15 cellular contexts compared by ENCODE assay signal in the genomic region with DNA sequence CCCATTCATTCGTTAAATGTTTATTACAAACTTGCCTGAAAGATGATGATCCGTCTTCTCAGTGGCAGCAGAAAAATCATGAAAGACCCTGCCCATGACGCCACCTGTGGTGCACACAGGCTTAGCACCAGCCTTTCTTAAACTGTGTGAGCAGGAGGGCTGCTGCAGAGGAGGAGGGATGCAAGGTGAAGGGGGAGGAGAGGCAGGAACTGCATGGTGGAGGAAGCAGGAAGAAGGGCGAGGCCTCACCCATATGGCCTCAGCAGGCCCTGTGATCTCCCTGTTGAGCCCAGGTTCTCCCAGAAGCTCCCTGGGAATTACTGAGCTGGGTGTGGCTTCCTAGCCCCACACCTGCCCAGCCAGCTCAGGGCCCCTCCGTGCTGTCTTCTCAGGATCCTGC. TPM values are rescaled to one million over a fixed set of nuclear protein-coding genes. Genes with fewer than 3 reads are reported as not detected.
DNase-seq lines count a peak whose midpoint lies in the region; FAIRE-seq and TF ChIP-seq lines count a peak whose summit lies in the region.
"Had no signal": no experiment of that assay in that cellular context is flagged by ENCODE, and none has a peak within 500 bp of the region (broad histone marks: within the 10 kb centered on the region; RNA-seq: fewer than 3 reads in every experiment).

No MANE protein-coding gene starts in this region.

- no peak overlapping the region for H3K4me3 ChIP-seq in bronchial epithelial cell (ENCODE audit: low read depth, low read length)
- no peak overlapping the region for H3K4me3 ChIP-seq in stomach
- H3K4me3 ChIP-seq: ascending aorta, heart right ventricle, suprapubic skin had no signal

- WGBS in stomach, 5 donors: 54 to 79% (median 69%) methylated on average over 4 to 5 of the region's 5 CpGs

- H3K27ac ChIP-seq in stomach: no peak overlapping the region
- H3K27ac ChIP-seq: ascending aorta, heart right ventricle, suprapubic skin had no signal

- FAIRE-seq in bronchial epithelial cell (lab: Jason Lieb, UNC) (no peak), GM12892 (lab: Jason Lieb, UNC) (no peak)
- FAIRE-seq: GM19239 had no signal

- peaks cover 15 to 30% (median 28%) of the 10 kb centered on the region in 4 donors for H3K4me1 ChIP-seq in stomach

- TF ChIP-seq EP300 in stomach (IDR thresholded peaks at IDR 0.05): no peak

- H3K9me3 ChIP-seq in stomach: no peaks in the 10 kb centered on the region
- H3K9me3 ChIP-seq: ascending aorta, heart right ventricle, suprapubic skin had no signal

- TF ChIP-seq CTCF in bronchial epithelial cell (IDR thresholded peaks at IDR 0.05; ENCODE audit: insufficient read depth, low read length, severe bottlenecking): peak; percentile 1
- no peak for TF ChIP-seq CTCF in stomach (IDR thresholded peaks at IDR 0.05)

- H3K27me3 ChIP-seq in bronchial epithelial cell (ENCODE audit: control insufficient read depth, insufficient read depth, low read length): no peaks in the 10 kb centered on the region
- H3K27me3 ChIP-seq in stomach: peaks cover 0 to 7% (median 0%) of the 10 kb centered on the region in 3 donors
- H3K27me3 ChIP-seq: ascending aorta, suprapubic skin had no signal

- no peak for TF ChIP-seq POLR2A in stomach (IDR thresholded peaks at IDR 0.05)
- TF ChIP-seq POLR2A in GM12892 (IDR thresholded peaks at IDR 0.05; ENCODE audit: low read depth, low read length): no peak

- peak; percentile 20 for DNase-seq in activated CD4-positive, alpha-beta T cell treated with anti-CD3 and anti-CD28 coated beads for 48 hours
- DNase-seq in activated CD4-positive, alpha-beta T cell treated with anti-CD3 and anti-CD28 coated beads for 4 hours: no peak
- DNase-seq in NAMALWA (ENCODE audit: low spot score) (peak; percentile 58), bronchial epithelial cell (ENCODE audit: low read depth) (peak; percentile 58), stomach (peak; percentile 34), GM12892 (ENCODE audit: insufficient read length) (no peak), OCI-M2 (lab: John Stamatoyannopoulos, UW; ENCODE audit: unreplicated experiment) (no peak), H4 (ENCODE audit: low spot score) (no peak)
- DNase-seq: effector CD8-positive, alpha-beta T cell; heart right ventricle had no signal

- intact Hi-C loops in stomach (cut with DNase I; ENCODE audit: low total_unique reads): no loop called here

- H3K36me3 ChIP-seq in bronchial epithelial cell (ENCODE audit: control insufficient read depth, insufficient read depth, low read length) (no peaks in the 10 kb centered on the region), stomach (no peaks in the 10 kb centered on the region)
- H3K36me3 ChIP-seq: ascending aorta, heart right ventricle, suprapubic skin had no signal

RNA-seq across cellular contexts. Expression of a gene that starts 25.0 kb away (rescaled TPM):
- total RNA-seq in bronchial epithelial cell (not detected in 2 replicates), stomach (under 1 TPM in 2 of 5 donors, not detected in 3; 0.14 to 0.45 TPM)
- polyA plus RNA-seq in stomach: under 1 TPM in 2 of 3 donors, not detected in 1; 0.19 to 0.25 TPM
- polyA plus RNA-seq in GM12892 (2012; ENCODE audit: missing spikeins): not detected
- total RNA-seq in H4 (2014; rRNA removed; shearing (Covaris generic)): 0.10 TPM in 1 of 2 replicates, not detected in the other
- total RNA-seq: ascending aorta; heart right ventricle; renal cortical epithelial cell; suprapubic skin; T-helper 2 cell treated with Interferon-gamma antibody and Interleukin-4, amounts not matched to agents 100 ng/mL and 5 ng/mL, for 36 hours had no signal

Comparison
In these comparisons a context has a peak if more than half of its experiments do, and no peak if none do; other contexts are left out.
1. DNase-seq: peak in activated CD4-positive, alpha-beta T cell treated with anti-CD3 and anti-CD28 coated beads for 48 hours (single experiment), NAMALWA (single experiment), bronchial epithelial cell (single experiment) and stomach (single experiment); none in activated CD4-positive, alpha-beta T cell treated with anti-CD3 and anti-CD28 coated beads for 4 hours (0 of 2), GM12892 (single experiment), OCI-M2 (single experiment) and H4 (single experiment).